Comparison of ENCODE assay signal across 8 cellular contexts in the genomic region with DNA sequence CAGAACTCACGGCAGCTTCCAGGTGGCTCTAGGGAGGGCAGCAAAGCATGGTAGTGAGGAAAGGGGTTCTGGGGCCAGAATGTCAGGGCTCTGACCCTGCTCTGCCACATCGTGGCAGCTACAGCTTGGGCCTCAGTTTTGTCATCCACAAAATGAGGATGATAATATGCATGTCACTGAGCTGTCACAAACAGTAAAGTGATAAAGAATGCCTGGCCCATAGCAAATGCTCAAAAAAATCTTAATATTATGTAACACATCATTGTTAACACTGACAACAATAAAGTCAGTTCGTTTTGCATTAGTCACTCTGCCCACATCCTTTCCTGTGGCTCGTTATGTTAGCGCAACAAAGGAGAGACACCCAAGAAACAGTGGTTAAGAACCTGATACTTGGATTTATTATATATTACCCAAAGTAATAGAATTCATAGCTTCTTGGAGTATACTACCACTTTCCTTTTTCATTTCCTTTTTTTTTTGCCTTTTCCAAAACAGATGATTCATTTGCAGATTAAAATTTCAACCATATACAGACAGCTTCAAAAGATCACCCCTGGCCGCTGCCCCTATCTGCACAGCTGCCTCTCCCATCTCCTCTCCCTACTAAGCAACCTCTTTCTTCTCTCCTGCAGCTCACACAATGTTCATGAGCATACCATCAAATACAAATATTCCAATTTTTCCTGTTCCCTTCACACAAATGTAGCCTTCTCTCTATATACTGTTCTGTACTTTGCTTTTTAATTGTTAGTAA. TPM values are rescaled to one million over a fixed set of nuclear protein-coding genes. Genes with fewer than 3 reads are reported as not detected.
DNase-seq lines count a peak whose midpoint lies in the region; ATAC-seq, FAIRE-seq and TF ChIP-seq lines count a peak whose summit lies in the region.

No MANE protein-coding gene starts in this region.

- no peak for TF ChIP-seq POLR2A in endothelial cell of umbilical vein (IDR thresholded peaks at IDR 0.05; ENCODE audit: low read depth, low read length)

- no TSS peak for BruUV-seq in endothelial cell of umbilical vein (replicated peaks; lab: Mats Ljungman, UMichigan)

- CTCF ChIA-PET in CD4-positive, alpha-beta T cell (lab: Charles Lee): interaction anchor here (0.9 to 1.1 kb wide), 2 partner anchors 60 to 518 kb away, joined by 3 read pairs; no protein-coding TSS in a partner anchor
- CTCF ChIA-PET in endothelial cell of umbilical vein (lab: Charles Lee): interaction anchor here (1.0 to 4.3 kb wide), 4 partner anchors 13 to 552 kb away, joined by 3 to 23 read pairs (median 8); no protein-coding TSS in a partner anchor

- peaks cover 20 to 53% of the 10 kb centered on the region in 2 experiments for H3K36me3 ChIP-seq in endothelial cell of umbilical vein (ENCODE audit: control insufficient read depth in 2 of 2, extremely low read depth in 1 of 2, insufficient read depth in 2 of 2, low read length in 2 of 2)

- H4K20me1 ChIP-seq in endothelial cell of umbilical vein (replicated peaks; ENCODE audit: control insufficient read depth, extremely low read depth, insufficient read depth, low read length): no peaks in the 10 kb centered on the region

- peaks cover 10% of the 10 kb centered on the region for H3K79me2 ChIP-seq in endothelial cell of umbilical vein (ENCODE audit: control insufficient read depth, insufficient read depth, low read length)

- peaks cover 5% of the 10 kb centered on the region for H3K9me3 ChIP-seq in CD4-positive, alpha-beta T cell (ENCODE audit: control insufficient read depth, low read length)
- H3K9me3 ChIP-seq in endothelial cell of umbilical vein (replicated peaks; ENCODE audit: control insufficient read depth, insufficient read depth, low read length): no peaks in the 10 kb centered on the region

- intact Hi-C loops in CD4-positive, alpha-beta T cell (cut with DNase I, micrococcal nuclease): loop anchor here (5.0 to 10.0 kb wide), 2 partner anchors 454 to 518 kb away; a partner anchor contains a TSS
- intact Hi-C loops in endothelial cell of umbilical vein (cut with micrococcal nuclease): loop anchor here (1.0 to 5.0 kb wide), 3 partner anchors 14 to 143 kb away; no protein-coding TSS in a partner anchor

- peak overlapping the region; percentile 65 for H3K27ac Mint-ChIP-seq in CD4-positive, alpha-beta T cell

- no peak for TF ChIP-seq CTCF in CD4-positive, alpha-beta T cell (IDR thresholded peaks at IDR 0.05)
- no peak for TF ChIP-seq CTCF in endothelial cell of umbilical vein (IDR thresholded peaks at IDR 0.05; ENCODE audit: extremely low read depth in 1 of 2, insufficient read depth in 1 of 2, low read depth in 1 of 2, low read length in 2 of 2)

- no peak overlapping the region for H3K4me3 Mint-ChIP-seq in CD4-positive, alpha-beta T cell

- H3K4me1 Mint-ChIP-seq in CD4-positive, alpha-beta T cell (ENCODE audit: low read depth): peaks cover 34% of the 10 kb centered on the region

- peak; percentile 87 for ATAC-seq in CD4-positive, alpha-beta T cell (ENCODE audit: poor library complexity)
- ATAC-seq in GM21723 (IDR thresholded peaks at IDR 0.05; ENCODE audit: unreplicated experiment) (no peak), GM18868 (IDR thresholded peaks at IDR 0.05; ENCODE audit: unreplicated experiment) (no peak)

- DNase-seq in CD4-positive, alpha-beta T cell: peak in 6 of 10 experiments; percentile 16 to 50 (median 31)
- peak; percentile 66 for DNase-seq in HCEC 1CT
- DNase-seq in SW480 (ENCODE audit: low spot score): peak; percentile 59
- peak; percentile 52 for DNase-seq in endothelial cell of umbilical vein (ENCODE audit: low read depth, low spot score)
- DNase-seq in NCI-H510A (lab: John Stamatoyannopoulos, UW): no peak
- DNase-seq in NCI-H748 (lab: John Stamatoyannopoulos, UW; ENCODE audit: unreplicated experiment): no peak

- H3K4me1 ChIP-seq in endothelial cell of umbilical vein (ENCODE audit: control insufficient read depth, extremely low read depth, insufficient read depth, low read length): peaks cover 23% of the 10 kb centered on the region

- no peak overlapping the region for H2AFZ ChIP-seq in endothelial cell of umbilical vein (ENCODE audit: low read depth, low read length)

- peak; percentile 91 for FAIRE-seq in endothelial cell of umbilical vein (lab: Jason Lieb, UNC)

- H3K9ac ChIP-seq in endothelial cell of umbilical vein (replicated peaks; ENCODE audit: extremely low read depth, insufficient read depth, low read length): no peak overlapping the region

- no peaks in the 10 kb centered on the region for H3K27me3 ChIP-seq in CD4-positive, alpha-beta T cell (ENCODE audit: control insufficient read depth, insufficient read depth, low read length)
- no peaks in the 10 kb centered on the region for H3K27me3 ChIP-seq in endothelial cell of umbilical vein (ENCODE audit: control insufficient read depth in 2 of 2, insufficient read depth in 2 of 2, low read length in 2 of 2)

- H3K4me3 ChIP-seq in endothelial cell of umbilical vein (replicated peaks in 1 of 3; ENCODE audit: insufficient read depth in 1 of 3, low read depth in 1 of 3, low read length in 3 of 3): no peak overlapping the region

- H3K36me3 Mint-ChIP-seq in CD4-positive, alpha-beta T cell (ENCODE audit: low read depth): peaks cover 24% of the 10 kb centered on the region

- peak overlapping the region; percentile 21 for H3K4me2 ChIP-seq in endothelial cell of umbilical vein (ENCODE audit: insufficient read depth, low read length)

- no peak overlapping the region for H3K27ac ChIP-seq in CD4-positive, alpha-beta T cell (ENCODE audit: low read depth, low read length)
- H3K27ac ChIP-seq in endothelial cell of umbilical vein (ENCODE audit: insufficient read depth, low read depth, low read length): peak overlapping the region; percentile 38

- no peaks in the 10 kb centered on the region for H3K27me3 Mint-ChIP-seq in CD4-positive, alpha-beta T cell

- POLR2A ChIA-PET in CD4-positive, alpha-beta T cell (lab: Charles Lee): interaction anchor here (0.6 to 0.9 kb wide), 3 partner anchors 17 to 542 kb away, joined by 3 to 4 read pairs (median 3); no protein-coding TSS in a partner anchor
- POLR2A ChIA-PET in endothelial cell of umbilical vein (lab: Charles Lee): interaction anchor here (0.6 kb wide), 2 partner anchors 76 to 507 kb away, joined by 3 read pairs; no protein-coding TSS in a partner anchor

- dilution Hi-C loops in endothelial cell of umbilical vein (cut with MboI; ENCODE audit: extremely low pct_ligation_motif_present, low sequenced_read_pairs): no loop called here

- H3K9me3 Mint-ChIP-seq in CD4-positive, alpha-beta T cell: peaks cover 5% of the 10 kb centered on the region

- H3K9me1 ChIP-seq in endothelial cell of umbilical vein (replicated peaks; ENCODE audit: control insufficient read depth, extremely low read depth, insufficient read depth, low read length): no peaks in the 10 kb centered on the region

TF ChIP-seq in endothelial cell of umbilical vein, 7 proteins besides CTCF, POLR2A, EP300 and RAD21:
- TF ChIP-seq EZH2 (IDR thresholded peaks at IDR 0.05; ENCODE audit: borderline replicate concordance, low read depth, low read length, severe bottlenecking) (no peak), GATA2 (IDR thresholded peaks at IDR 0.05; ENCODE audit: insufficient read depth, insufficient read length, low read depth, low read length) (no peak), MYC (IDR thresholded peaks at IDR 0.05; ENCODE audit: low read depth, low read length) (no peak), POLR2AphosphoS5 (IDR thresholded peaks at IDR 0.05; ENCODE audit: insufficient read depth, low read depth, low read length) (peak; percentile 24), JUN (IDR thresholded peaks at IDR 0.05; ENCODE audit: borderline replicate concordance, insufficient read depth, insufficient read length, low read depth) (peak; percentile 58), FOS (IDR thresholded peaks at IDR 0.05; ENCODE audit: borderline replicate concordance, insufficient read depth, low read length) (peak; percentile 66)
- TF ChIP-seq, protein P1, sequence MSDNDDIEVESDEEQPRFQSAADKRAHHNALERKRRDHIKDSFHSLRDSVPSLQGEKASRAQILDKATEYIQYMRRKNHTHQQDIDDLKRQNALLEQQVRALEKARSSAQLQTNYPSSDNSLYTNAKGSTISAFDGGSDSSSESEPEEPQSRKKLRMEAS (IDR thresholded peaks at IDR 0.05; ENCODE audit: insufficient read depth, insufficient read length): no peak

RNA-seq across cellular contexts. Expression of a gene that starts 45.5 kb away (rescaled TPM):
- not detected for total RNA-seq in CD4-positive, alpha-beta T cell
- total RNA-seq in endothelial cell of umbilical vein: not detected in 2 replicates
- polyA plus RNA-seq in endothelial cell of umbilical vein: not detected in 2 replicates
- polyA plus RNA-seq in endothelial cell of umbilical vein (2011; cell fraction: cytosol; rRNA removed): not detected in 2 replicates
- polyA plus RNA-seq in endothelial cell of umbilical vein (2011; cell fraction: nucleus; rRNA removed): not detected in 2 replicates
- not detected in 2 replicates for polyA plus RNA-seq in endothelial cell of umbilical vein (2012)
- not detected in 2 replicates for polyA minus RNA-seq in endothelial cell of umbilical vein
- not detected for polyA minus RNA-seq in endothelial cell of umbilical vein (2011; cell fraction: cytosol; rRNA and poly(A)+ RNA removed)
- not detected in 2 replicates for polyA minus RNA-seq in endothelial cell of umbilical vein (2011; cell fraction: nucleus; rRNA and poly(A)+ RNA removed)

Comparison
In these comparisons a context has a peak if more than half of its experiments do, and no peak if none do; other contexts are left out.
1. DNase-seq: peak in CD4-positive, alpha-beta T cell (6 of 10), HCEC 1CT (single experiment), SW480 (single experiment) and endothelial cell of umbilical vein (single experiment); none in NCI-H510A (single experiment) and NCI-H748 (single experiment).